ENCODE assay signal across 21 cellular contexts in the genomic region with DNA sequence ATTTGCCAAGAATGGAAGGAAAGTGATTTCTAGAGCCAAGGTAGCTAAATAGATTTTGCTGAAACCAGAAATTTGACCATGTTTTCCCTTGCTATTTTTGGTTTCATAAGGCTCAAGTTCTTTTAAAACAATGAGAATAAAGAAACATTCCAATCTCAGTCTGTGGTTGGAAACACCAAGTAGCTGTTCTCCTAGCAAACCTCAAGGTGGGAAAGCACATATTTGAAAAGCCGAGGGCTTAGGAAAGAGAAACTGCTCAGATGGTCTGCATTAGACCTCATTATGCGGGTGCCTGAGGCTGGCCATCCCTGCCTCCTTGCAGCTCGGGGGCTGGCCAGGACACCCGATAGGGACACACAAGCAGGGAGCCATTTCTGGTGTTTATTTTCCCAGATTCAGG. TPM values are rescaled to one million over a fixed set of nuclear protein-coding genes. Genes with fewer than 3 reads are reported as not detected.
DNase-seq lines count a peak whose midpoint lies in the region; ATAC-seq, FAIRE-seq and TF ChIP-seq lines count a peak whose summit lies in the region.
"Had no signal": no experiment of that assay in that cellular context is flagged by ENCODE, and none has a peak within 500 bp of the region (broad histone marks: within the 10 kb centered on the region; RNA-seq: fewer than 3 reads in every experiment).

No MANE protein-coding gene starts in this region.

- no peaks in the 10 kb centered on the region for H4K20me1 ChIP-seq in mammary epithelial cell (ENCODE audit: insufficient read depth, low read length)

- CTCF ChIA-PET in MCF 10A (lab: Yijun Ruan, JAX) = no interaction called here
- CTCF ChIA-PET in mammary epithelial cell (lab: Charles Lee; ENCODE audit: low non-redundant PET) = no interaction called here

- no peak for DNase-seq in breast epithelium (ENCODE audit: low spot score in 2 of 2)
- no peak for DNase-seq in MCF 10A (ENCODE audit: unreplicated experiment)
- DNase-seq in mammary epithelial cell = no peak
- peak; percentile 37 for DNase-seq in kidney epithelial cell (ENCODE audit: low read depth)
- no peak for DNase-seq in DMS53 (lab: John Stamatoyannopoulos, UW)
- no peak for DNase-seq in pancreas
- DNase-seq: activated CD4-positive, alpha-beta T cell treated with anti-CD3 and anti-CD28 coated beads for 1 hour; activated naive CD8-positive, alpha-beta T cell treated with anti-CD3 and anti-CD28 coated beads, Interleukin-2, amount 10 ng/mL, durations not matched to agents 7 days and 5 days; activated T-cell treated with anti-CD3 and anti-CD28 coated beads for 4 hours; effector memory CD8-positive, alpha-beta T cell; heart right ventricle; naive B cell; NCI-H1105 treated with DMSO at 0.1 percent for 48 hours; PC-9 had no signal

- no peak for FAIRE-seq in pancreas (lab: Jason Lieb, UNC)

- H3K4me3 Mint-ChIP-seq in MCF 10A (ENCODE audit: unreplicated experiment) = no peak overlapping the region
- H3K4me3 Mint-ChIP-seq: activated naive CD8-positive, alpha-beta T cell treated with anti-CD3 and anti-CD28 coated beads, Interleukin-2, amount 10 ng/mL, durations not matched to agents 7 days and 5 days; effector memory CD8-positive, alpha-beta T cell; naive B cell had no signal

- H3K27ac ChIP-seq in breast epithelium = peak overlapping the region; percentile 65 to 79
- H3K27ac ChIP-seq in mammary epithelial cell (ENCODE audit: insufficient read depth, low read depth, low read length) = no peak overlapping the region
- peak overlapping the region; percentile 31 for H3K27ac ChIP-seq in thymus (ENCODE audit: low read depth)
- H3K27ac ChIP-seq in pancreas = no peak overlapping the region
- H3K27ac ChIP-seq: 22Rv1, PC-9 had no signal

- H3K4me2 ChIP-seq in mammary epithelial cell (ENCODE audit: insufficient read depth, low read depth, low read length) = peak overlapping the region; percentile 20
- H3K4me2 ChIP-seq: PC-9 had no signal

- H3K4me1 Mint-ChIP-seq in MCF 10A (ENCODE audit: insufficient read depth, unreplicated experiment) = peaks cover 10% of the 10 kb centered on the region

- H3K36me3 Mint-ChIP-seq in MCF 10A (ENCODE audit: insufficient read depth, unreplicated experiment) = no peaks in the 10 kb centered on the region
- H3K36me3 Mint-ChIP-seq: activated naive CD8-positive, alpha-beta T cell treated with anti-CD3 and anti-CD28 coated beads, Interleukin-2, amount 10 ng/mL, durations not matched to agents 7 days and 5 days; naive B cell had no signal

- H3K27ac Mint-ChIP-seq in MCF 10A (ENCODE audit: low read depth, unreplicated experiment) = no peak overlapping the region
- H3K27ac Mint-ChIP-seq: activated naive CD8-positive, alpha-beta T cell treated with anti-CD3 and anti-CD28 coated beads, Interleukin-2, amount 10 ng/mL, durations not matched to agents 7 days and 5 days; effector memory CD8-positive, alpha-beta T cell; naive B cell had no signal

- peaks cover 49% of the 10 kb centered on the region for H3K27me3 Mint-ChIP-seq in MCF 10A (ENCODE audit: insufficient read depth, unreplicated experiment)
- H3K27me3 Mint-ChIP-seq: activated naive CD8-positive, alpha-beta T cell treated with anti-CD3 and anti-CD28 coated beads, Interleukin-2, amount 10 ng/mL, durations not matched to agents 7 days and 5 days; effector memory CD8-positive, alpha-beta T cell; naive B cell had no signal

- H3K4me1 ChIP-seq in breast epithelium = no peaks in the 10 kb centered on the region
- no peaks in the 10 kb centered on the region for H3K4me1 ChIP-seq in mammary epithelial cell (ENCODE audit: insufficient read depth, low read length)
- peaks cover 5% of the 10 kb centered on the region for H3K4me1 ChIP-seq in thymus (ENCODE audit: control insufficient read depth, insufficient read depth, low read length)
- no peaks in the 10 kb centered on the region for H3K4me1 ChIP-seq in pancreas

- no peaks in the 10 kb centered on the region for H3K79me2 ChIP-seq in mammary epithelial cell (ENCODE audit: insufficient read depth, low read length)

- no peaks in the 10 kb centered on the region for H3K9me3 Mint-ChIP-seq in MCF 10A (ENCODE audit: unreplicated experiment)
- H3K9me3 Mint-ChIP-seq: activated naive CD8-positive, alpha-beta T cell treated with anti-CD3 and anti-CD28 coated beads, Interleukin-2, amount 10 ng/mL, durations not matched to agents 7 days and 5 days; effector memory CD8-positive, alpha-beta T cell had no signal

- ATAC-seq in HG03354 (IDR thresholded peaks at IDR 0.05; ENCODE audit: poor library complexity, severe bottlenecking, unreplicated experiment) (no peak), pancreas (no peak)
- ATAC-seq: effector memory CD8-positive, alpha-beta T cell; left lobe of liver had no signal

- H3K27me3 ChIP-seq in breast epithelium = peaks cover 0 to 12% of the 10 kb centered on the region in 2 donors
- H3K27me3 ChIP-seq in mammary epithelial cell (ENCODE audit: insufficient read depth, low read length) = no peaks in the 10 kb centered on the region
- H3K27me3 ChIP-seq in kidney epithelial cell (ENCODE audit: control insufficient read depth, insufficient read depth, low read length) = no peaks in the 10 kb centered on the region
- H3K27me3 ChIP-seq in thymus (ENCODE audit: control insufficient read depth, insufficient read depth) = no peaks in the 10 kb centered on the region
- H3K27me3 ChIP-seq in pancreas = no peaks in the 10 kb centered on the region

- H3K4me3 ChIP-seq in breast epithelium (peak overlapping the region in 1 of 3 donors; percentile 15), mammary epithelial cell (replicated peaks in 1 of 3; ENCODE audit: insufficient read depth in 1 of 3, low read depth in 2 of 3, low read length in 3 of 3) (no peak overlapping the region), kidney epithelial cell (ENCODE audit: low read depth, low read length) (no peak overlapping the region), thymus (ENCODE audit: low read length) (no peak overlapping the region), pancreas (no peak overlapping the region)
- H3K4me3 ChIP-seq: heart right ventricle, PC-9 had no signal

- 53% methylated on average over 4 of the region's 4 CpGs for WGBS in mammary epithelial cell (ENCODE audit: low coverage, missing lambda C conversion rate)
- WGBS in thymus = 93% methylated on average over 4 of the region's 4 CpGs
- WGBS in pancreas, 2 donors = 74 to 76% methylated on average over 4 of the region's 4 CpGs

- peaks cover 0 to 5% of the 10 kb centered on the region in 2 donors for H3K9me3 ChIP-seq in breast epithelium
- H3K9me3 ChIP-seq in mammary epithelial cell (replicated peaks; ENCODE audit: insufficient read depth, low read length) = no peaks in the 10 kb centered on the region
- H3K9me3 ChIP-seq in thymus (ENCODE audit: control insufficient read depth) = no peaks in the 10 kb centered on the region
- no peaks in the 10 kb centered on the region for H3K9me3 ChIP-seq in pancreas
- H3K9me3 ChIP-seq: heart right ventricle had no signal

- in situ Hi-C loops in mammary epithelial cell (cut with MboI; ENCODE audit: low sequenced_read_pairs in 2 of 2) = no loop called here

- POLR2A ChIA-PET in MCF 10A (lab: Yijun Ruan, JAX) = no interaction called here

- H3K9ac ChIP-seq in mammary epithelial cell (ENCODE audit: insufficient read depth, low read length) = no peak overlapping the region

- intact Hi-C loops in breast epithelium (cut with DNase I; ENCODE audit: low total_unique reads) (no loop called here), MCF 10A (cut with micrococcal nuclease) (no loop called here), mammary epithelial cell (cut with micrococcal nuclease) (no loop called here), pancreas (cut with DNase I) (no loop called here)

- dilution Hi-C loops in mammary epithelial cell (cut with HindIII; ENCODE audit: low sequenced_read_pairs) = no loop called here

- H2AFZ ChIP-seq in mammary epithelial cell (ENCODE audit: low read depth, low read length) = no peak overlapping the region
- H2AFZ ChIP-seq: PC-9 had no signal

- no peak for TF ChIP-seq CTCF in breast epithelium (IDR thresholded peaks at IDR 0.05)
- no peak for TF ChIP-seq CTCF in MCF 10A (IDR thresholded peaks at IDR 0.05; ENCODE audit: unreplicated experiment)
- TF ChIP-seq CTCF in mammary epithelial cell (conservative IDR thresholded peaks at IDR 0.05 in 1 of 2, IDR thresholded peaks at IDR 0.05 in 1 of 2; ENCODE audit: extremely low read depth in 1 of 2, insufficient read depth in 1 of 2, low read depth in 1 of 2, low read length in 2 of 2) = no peak
- TF ChIP-seq CTCF in kidney epithelial cell (IDR thresholded peaks at IDR 0.05; ENCODE audit: insufficient read depth, low read length, poor library complexity, severe bottlenecking) = no peak
- no peak for TF ChIP-seq CTCF in pancreas (IDR thresholded peaks at IDR 0.05)

- H3K36me3 ChIP-seq in breast epithelium (no peaks in the 10 kb centered on the region), mammary epithelial cell (ENCODE audit: insufficient read depth, low read length) (no peaks in the 10 kb centered on the region), kidney epithelial cell (ENCODE audit: control insufficient read depth, insufficient read depth, low read length) (no peaks in the 10 kb centered on the region), thymus (ENCODE audit: control insufficient read depth, insufficient read depth) (no peaks in the 10 kb centered on the region), pancreas (no peaks in the 10 kb centered on the region)
- H3K36me3 ChIP-seq: heart right ventricle had no signal

- TF ChIP-seq POLR2A in breast epithelium (IDR thresholded peaks at IDR 0.05) = no peak

- BruUV-seq in MCF 10A (replicated peaks; lab: Mats Ljungman, UMichigan) (no TSS peak), mammary epithelial cell (replicated peaks; lab: Mats Ljungman, UMichigan) (no TSS peak)

RNA-seq across cellular contexts. Expression of a gene that starts 5.8 kb away (rescaled TPM):
- total RNA-seq in breast epithelium (not detected), MCF 10A (2022) (not detected in 2 replicates), mammary epithelial cell (not detected), kidney epithelial cell (not detected in 2 replicates), pancreas (not detected)
- polyA plus RNA-seq in mammary epithelial cell (not detected), thymus (0.02 TPM), pancreas (not detected)
- not detected for polyA minus RNA-seq in mammary epithelial cell
- total RNA-seq: activated naive CD8-positive, alpha-beta T cell treated with anti-CD3 and anti-CD28 coated beads, Interleukin-2, amount 10 ng/mL, durations not matched to agents 7 days and 5 days; heart right ventricle; left lobe of liver; PC-9; skeletal muscle tissue; subcutaneous adipose tissue; T-helper 1 cell treated with Interleukin-12 subunit alpha and Interleukin-12 subunit beta and Interleukin-4 antibody, amounts not matched to agents 30 ng/mL and 1 ng/mL, for 36 hours had no signal
- polyA plus RNA-seq: heart right ventricle had no signal

Comparison
In these comparisons a context has a peak if more than half of its experiments do, and no peak if none do; other contexts are left out.
1. H3K27ac ChIP-seq: peak in breast epithelium (2 of 2) and thymus (single experiment); none in mammary epithelial cell (single experiment) and pancreas (0 of 4).